Comparison of ENCODE assay signal across 30 cellular contexts in genomic region chr19:38331728-38332127, GRCh38. TPM values are rescaled to one million over a fixed set of nuclear protein-coding genes. Genes with fewer than 3 reads are reported as not detected.
"Had no signal": no experiment of that assay in that cellular context is flagged by ENCODE, and none has a peak within 500 bp of the region (broad histone marks: within the 10 kb centered on the region; RNA-seq: fewer than 3 reads in every experiment).

No MANE protein-coding gene starts in this region.

- H3K36me3 ChIP-seq: neural progenitor cell, ovary, uterus had no signal

- H3K27ac ChIP-seq: neural progenitor cell, ovary, parathyroid adenoma, psoas muscle, skin epidermis, spleen, suprapubic skin, testis, tibial artery, transverse colon, upper lobe of right lung, uterus had no signal

- H3K79me2 ChIP-seq: parathyroid adenoma had no signal

- H3K27me3 ChIP-seq: neural progenitor cell, ovary, spleen, suprapubic skin, testis, tibial artery, transverse colon, upper lobe of right lung, uterus had no signal

- H3K4me2 ChIP-seq: neural progenitor cell, smooth muscle cell had no signal

- H3K4me3 ChIP-seq: neural progenitor cell, ovary, psoas muscle, skin epidermis, smooth muscle cell, spleen, suprapubic skin, testis, tibial artery, transverse colon, upper lobe of right lung, uterus had no signal

- H3K9me3 ChIP-seq: ovary, psoas muscle, spleen, suprapubic skin, testis, tibial artery, transverse colon, upper lobe of right lung, uterus had no signal

- DNase-seq: natural killer cell; occipital lobe; ovary; posterior cingulate gyrus; psoas muscle; right cardiac atrium; spleen; stimulated activated CD4-positive, alpha-beta T cell treated with anti-CD3 and anti-CD28 coated beads, Interleukin-12 subunit alpha, Interleukin-12 subunit beta, amount 100 ng/mL, for 4 hours; stimulated activated CD4-positive, alpha-beta T cell treated with anti-CD3 and anti-CD28 coated beads, Interleukin-1b, Interleukin-23, amount 100 ng/mL, for 48 hours; stimulated activated CD4-positive, alpha-beta T cell treated with anti-CD3 and anti-CD28 coated beads, Interleukin-4, amount 100 ng/mL, for 1 hour; stimulated activated CD4-positive, alpha-beta T cell treated with anti-CD3 and anti-CD28 coated beads, Interleukin-4, amount 100 ng/mL, for 4 hours; stimulated activated CD8-positive, alpha-beta memory T cell treated with anti-CD3 and anti-CD28 coated beads, Interleukin-4, amount 100 ng/mL, for 48 hours; stimulated activated naive CD4-positive, alpha-beta T cell; stimulated activated naive CD8-positive, alpha-beta T cell treated with anti-CD3 and anti-CD28 coated beads, Interleukin-15, amount 100 ng/mL, for 72 hours; stimulated activated naive CD8-positive, alpha-beta T cell treated with anti-CD3 and anti-CD28 coated beads, Interleukin-15, Interleukin-2, amounts not matched to agents 100 U/mL and 50 U/mL, for 24 hours; substantia nigra; testis; tibial artery; transverse colon; upper lobe of right lung; uterus had no signal

- ATAC-seq: natural killer cell; psoas muscle; right cardiac atrium; sciatic nerve; stimulated activated memory B cell treated with anti-CD40 and anti-IgM and Interleukin-4, amounts not matched to agents 10 μg/mL and 1 μg/mL and 100 μg/mL, for 72 hours; stimulated activated naive CD8-positive, alpha-beta T cell treated with anti-CD3 and anti-CD28 coated beads, Interleukin-15, amount 100 ng/mL, for 72 hours; stimulated activated naive CD8-positive, alpha-beta T cell treated with anti-CD3 and anti-CD28 coated beads, Interleukin-15, Interleukin-2, amounts not matched to agents 100 U/mL and 50 U/mL, for 24 hours; upper lobe of right lung had no signal

- H3K4me1 ChIP-seq: neural progenitor cell, parathyroid adenoma, testis, uterus had no signal

- H3K9ac ChIP-seq: neural progenitor cell, parathyroid adenoma had no signal

- H2AFZ ChIP-seq: neural progenitor cell, parathyroid adenoma had no signal

RNA-seq across cellular contexts. Expression of gene CATSPERG, which starts 3.9 kb away (rescaled TPM):
- total RNA-seq: smooth muscle cell had no signal

RNA-seq across cellular contexts. Expression of gene KCNK6, which starts 12.1 kb away (rescaled TPM):
- polyA plus RNA-seq: neural cell had no signal

RNA-seq across cellular contexts. Expression of gene C19orf33, which starts 27.7 kb away (rescaled TPM):
- total RNA-seq: occipital lobe, osteoblast had no signal
- polyA plus RNA-seq: neural cell had no signal
